In the genomic region with DNA sequence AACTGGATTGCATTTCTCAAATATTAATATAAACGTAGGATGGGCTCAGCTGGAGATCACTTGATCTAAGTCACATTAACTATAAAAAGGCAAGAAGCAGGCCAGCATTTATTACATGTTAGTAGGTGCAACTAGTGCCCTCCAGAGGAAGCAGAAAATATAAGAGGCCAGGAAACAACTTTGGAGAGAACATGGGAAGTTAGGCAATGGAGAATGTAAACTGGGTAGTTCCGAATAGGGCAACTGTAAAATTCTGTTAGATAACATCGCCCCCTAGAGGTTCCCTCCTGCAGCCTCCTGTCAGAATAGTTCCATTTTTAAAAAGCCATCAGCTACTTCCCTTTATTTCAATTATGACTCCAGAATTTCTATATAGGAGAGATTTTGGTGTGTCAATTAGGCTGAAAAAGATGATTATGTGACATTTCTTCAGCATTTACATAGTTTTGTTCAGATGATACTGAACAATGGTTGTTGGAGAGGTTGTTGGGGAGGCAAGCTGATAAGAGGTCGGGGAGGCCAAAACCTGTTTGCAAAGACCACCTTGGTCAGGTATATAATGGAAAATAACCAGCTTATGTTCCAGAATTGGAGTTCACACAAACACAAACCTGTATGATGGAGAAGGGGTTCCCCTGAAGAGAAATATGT, we compare ENCODE assay signal across 8 cellular contexts. TPM values are rescaled to one million over a fixed set of nuclear protein-coding genes. Genes with fewer than 3 reads are reported as not detected.
DNase-seq lines count a peak whose midpoint lies in the region; ATAC-seq and TF ChIP-seq lines count a peak whose summit lies in the region.

No MANE protein-coding gene starts in this region.

- no peaks in the 10 kb centered on the region; the same call in 1 of the 2 replicates for H3K27me3 ChIP-seq in SJSA1 (replicated peaks)
- H3K27me3 ChIP-seq in right atrium auricular region: no peaks in the 10 kb centered on the region
- no peaks in the 10 kb centered on the region for H3K27me3 ChIP-seq in sigmoid colon

- DNase-seq in GM04503 (ENCODE audit: low read depth) (peak; percentile 78), HFFc6 (peak; percentile 94), NCI-H1105 (lab: John Stamatoyannopoulos, UW) (peak; percentile 76), SJSA1 (ENCODE audit: low read depth in 1 of 2, low spot score in 2 of 2) (peak; percentile 51 to 57), anterior cingulate cortex (lab: John Stamatoyannopoulos, UW) (peak in 31 of 58 donors; percentile 1 to 79 (median 18)), right atrium auricular region (ENCODE audit: low spot score) (peak; percentile 66), sigmoid colon (no peak)

- no peak overlapping the region for H3K27ac Mint-ChIP-seq in HFFc6

- intact Hi-C loops in sigmoid colon (cut with DNase I): loop anchor here (5.0 to 10.0 kb wide), 2 partner anchors 95 to 283 kb away; partner anchors contain the start of gene TMEM267

- peaks cover 9% of the 10 kb centered on the region for H3K4me1 Mint-ChIP-seq in HFFc6 (ENCODE audit: low read depth)

- H3K9me3 Mint-ChIP-seq in HFFc6: no peaks in the 10 kb centered on the region

- H3K4me1 ChIP-seq in SJSA1 (replicated peaks) (no peaks in the 10 kb centered on the region), right atrium auricular region (no peaks in the 10 kb centered on the region), sigmoid colon (peaks cover 0 to 9% (median 0%) of the 10 kb centered on the region in 4 donors)

- H3K36me3 ChIP-seq in SJSA1 (no peaks in the 10 kb centered on the region), right atrium auricular region (no peaks in the 10 kb centered on the region), sigmoid colon (no peaks in the 10 kb centered on the region)

- H3K9me3 ChIP-seq in SJSA1 (replicated peaks) (no peaks in the 10 kb centered on the region), right atrium auricular region (no peaks in the 10 kb centered on the region), sigmoid colon (no peaks in the 10 kb centered on the region)

- H3K4me3 Mint-ChIP-seq in HFFc6: no peak overlapping the region

- TF ChIP-seq CTCF in HFFc6 (IDR thresholded peaks at IDR 0.05) (peak; percentile 96), right atrium auricular region (IDR thresholded peaks at IDR 0.05) (peak; percentile 75 to 84), sigmoid colon (IDR thresholded peaks at IDR 0.05) (peak; percentile 43 to 66 (median 62))

- TF ChIP-seq POLR2A in sigmoid colon (IDR thresholded peaks at IDR 0.05): no peak

- no peak for TF ChIP-seq EP300 in sigmoid colon (IDR thresholded peaks at IDR 0.05)

- 37 to 43% methylated on average over 4 of the region's 4 CpGs for WGBS in sigmoid colon, 2 donors

- peaks cover 1% of the 10 kb centered on the region; the same call in 1 of the 2 replicates for H3K27me3 Mint-ChIP-seq in HFFc6 (ENCODE audit: insufficient read depth)

- no peaks in the 10 kb centered on the region for H3K36me3 Mint-ChIP-seq in HFFc6 (ENCODE audit: low read depth)

- no peak for ATAC-seq in HG02973 (IDR thresholded peaks at IDR 0.05; ENCODE audit: unreplicated experiment)

- no peak overlapping the region for H3K27ac ChIP-seq in SJSA1
- H3K27ac ChIP-seq in right atrium auricular region: no peak overlapping the region
- no peak overlapping the region for H3K27ac ChIP-seq in sigmoid colon

- no peak overlapping the region for H3K4me3 ChIP-seq in SJSA1
- H3K4me3 ChIP-seq in right atrium auricular region: no peak overlapping the region
- H3K4me3 ChIP-seq in sigmoid colon: no peak overlapping the region

RNA-seq across cellular contexts. Expression of gene CCL28, which starts 22.4 kb away (rescaled TPM):
- total RNA-seq in HFFc6 (2021; fragmentation: NEBNext Ultra II Directional; extraction: Animal tissue kit (Norgen Biotek cat#: 25700)): under 1 TPM in 1 of 6 experiments, not detected in 5; 0.05 TPM
- total RNA-seq in SJSA1 (2014; rRNA removed; shearing (Covaris generic)): 0.18 TPM in 1 of 2 replicates, not detected in the other
- total RNA-seq in right atrium auricular region (1 to 10 TPM in 1 of 2 donors, under 1 TPM in 1; 0.30 to 1.3 TPM), sigmoid colon (1 to 10 TPM in 2 of 4 donors, under 1 TPM in 2; 0.49 to 1.7 (median 1.2) TPM)
- 10 to 100 TPM; 18.0 to 68.6 (median 18.3) TPM for polyA plus RNA-seq in sigmoid colon
